ENCODE assay signal across 8 cellular contexts in genomic region chr1:154418062-154418897, GRCh38. TPM values are rescaled to one million over a fixed set of nuclear protein-coding genes. Genes with fewer than 3 reads are reported as not detected.
DNase-seq lines count a peak whose midpoint lies in the region; ATAC-seq and TF ChIP-seq lines count a peak whose summit lies in the region.

No MANE protein-coding gene starts in this region.

- in situ Hi-C loops in T47D (cut with HindIII; ENCODE audit: low pct_unique_long_range_greater_than_20kb, low sequenced_read_pairs) = no loop called here

- H3K27ac Mint-ChIP-seq in CD4-positive, alpha-beta T cell = peak overlapping the region; percentile 91
- H3K27ac Mint-ChIP-seq in naive thymus-derived CD4-positive, alpha-beta T cell = peak overlapping the region; percentile 62 to 97 (median 93)

- H3K9me3 ChIP-seq in CD4-positive, alpha-beta T cell (ENCODE audit: control insufficient read depth, low read length) = no peaks in the 10 kb centered on the region
- H3K9me3 ChIP-seq in naive thymus-derived CD4-positive, alpha-beta T cell (ENCODE audit: control insufficient read depth in 2 of 3, low read length in 3 of 3) = no peaks in the 10 kb centered on the region

- H3K9me3 Mint-ChIP-seq in CD4-positive, alpha-beta T cell = no peaks in the 10 kb centered on the region
- H3K9me3 Mint-ChIP-seq in naive thymus-derived CD4-positive, alpha-beta T cell = no peaks in the 10 kb centered on the region

- peak overlapping the region; percentile 74 for H3K4me3 Mint-ChIP-seq in CD4-positive, alpha-beta T cell
- H3K4me3 Mint-ChIP-seq in naive thymus-derived CD4-positive, alpha-beta T cell = peak overlapping the region in 9 of 10 donors; percentile 67 to 86 (median 78)

- no peak for TF ChIP-seq CTCF in CD4-positive, alpha-beta T cell (IDR thresholded peaks at IDR 0.05)

- POLR2A ChIA-PET in CD4-positive, alpha-beta T cell (lab: Charles Lee) = interaction anchor here (2.1 to 7.8 kb wide), 4 partner anchors 11 to 84 kb away, joined by 5 to 178 read pairs (median 21); partner anchors contain the start of gene IL6R
- POLR2A ChIA-PET in naive thymus-derived CD4-positive, alpha-beta T cell (lab: Charles Lee) = interaction anchor here (0.8 to 8.9 kb wide), 11 partner anchors 8 to 463 kb away, joined by 3 to 159 read pairs (median 6); partner anchors contain the start of gene IL6R

- peak; percentile 30 for ATAC-seq in CD4-positive, alpha-beta T cell (ENCODE audit: poor library complexity)
- no peak for ATAC-seq in naive thymus-derived CD4-positive, alpha-beta T cell
- ATAC-seq in HG02610 (IDR thresholded peaks at IDR 0.05; ENCODE audit: unreplicated experiment) (no peak), HG03039 (IDR thresholded peaks at IDR 0.05; ENCODE audit: unreplicated experiment) (no peak), HG03175 (IDR thresholded peaks at IDR 0.05; ENCODE audit: unreplicated experiment) (no peak)

- H3K4me1 ChIP-seq in naive thymus-derived CD4-positive, alpha-beta T cell (ENCODE audit: control insufficient read depth in 2 of 2, insufficient read depth in 2 of 2, low read length in 2 of 2) = peaks cover 0 to 78% of the 10 kb centered on the region in 2 donors

- H3K27ac ChIP-seq in CD4-positive, alpha-beta T cell (ENCODE audit: low read depth, low read length) = peak overlapping the region; percentile 69
- H3K27ac ChIP-seq in naive thymus-derived CD4-positive, alpha-beta T cell (ENCODE audit: low read depth, low read length) = peak overlapping the region; percentile 76

- H3K4me1 Mint-ChIP-seq in CD4-positive, alpha-beta T cell (ENCODE audit: low read depth) = peaks cover 90% of the 10 kb centered on the region
- peaks cover 33 to 99% (median 86%) of the 10 kb centered on the region in 7 donors for H3K4me1 Mint-ChIP-seq in naive thymus-derived CD4-positive, alpha-beta T cell

- peak in 4 of 10 experiments; percentile 27 to 38 (median 36) for DNase-seq in CD4-positive, alpha-beta T cell
- peak; percentile 14 for DNase-seq in NCI-H2227 treated with DMSO at 0.1 percent for 48 hours (lab: John Stamatoyannopoulos, UW)
- peak; percentile 61 to 84 for DNase-seq in T47D (ENCODE audit: low read depth in 1 of 2, low spot score in 1 of 2)
- DNase-seq in naive thymus-derived CD4-positive, alpha-beta T cell = no peak
- no peak for DNase-seq in DMS114 treated with DMSO at 0.1 percent for 48 hours (lab: John Stamatoyannopoulos, UW; ENCODE audit: unreplicated experiment)

- H3K4me3 ChIP-seq in naive thymus-derived CD4-positive, alpha-beta T cell (ENCODE audit: low read length) = peak overlapping the region; percentile 40

- H3K36me3 Mint-ChIP-seq in CD4-positive, alpha-beta T cell (ENCODE audit: low read depth) = peaks cover 59% of the 10 kb centered on the region
- peaks cover 0 to 28% (median 0%) of the 10 kb centered on the region in 5 donors for H3K36me3 Mint-ChIP-seq in naive thymus-derived CD4-positive, alpha-beta T cell

- CTCF ChIA-PET in CD4-positive, alpha-beta T cell (lab: Charles Lee) = interaction anchor here (1.7 kb wide), 1 partner anchor 13 kb away, joined by 6 read pairs; the partner anchor contains the start of gene IL6R
- CTCF ChIA-PET in naive thymus-derived CD4-positive, alpha-beta T cell (lab: Charles Lee) = interaction anchor here (1.7 to 2.6 kb wide), 2 partner anchors 10 to 22 kb away, joined by 10 to 14 read pairs; no protein-coding TSS in a partner anchor

- no peaks in the 10 kb centered on the region for H3K27me3 Mint-ChIP-seq in CD4-positive, alpha-beta T cell
- no peaks in the 10 kb centered on the region for H3K27me3 Mint-ChIP-seq in naive thymus-derived CD4-positive, alpha-beta T cell

- peaks cover 0 to 13% (median 6%) of the 10 kb centered on the region in 3 experiments for H3K36me3 ChIP-seq in naive thymus-derived CD4-positive, alpha-beta T cell (ENCODE audit: control insufficient read depth in 2 of 3, insufficient read depth in 3 of 3, low read length in 3 of 3)

- intact Hi-C loops in CD4-positive, alpha-beta T cell (cut with DNase I, micrococcal nuclease) = no loop called here
- intact Hi-C loops in naive thymus-derived CD4-positive, alpha-beta T cell (cut with micrococcal nuclease) = loop anchor here in 1 of 2 donors (2.0 kb wide), 1 partner anchor 21 kb away; no protein-coding TSS in a partner anchor

- no peaks in the 10 kb centered on the region for H3K27me3 ChIP-seq in CD4-positive, alpha-beta T cell (ENCODE audit: control insufficient read depth, insufficient read depth, low read length)
- H3K27me3 ChIP-seq in naive thymus-derived CD4-positive, alpha-beta T cell (ENCODE audit: control insufficient read depth in 2 of 2, insufficient read depth in 2 of 2, low read length in 2 of 2) = no peaks in the 10 kb centered on the region

RNA-seq across cellular contexts. Expression of gene IL6R, which starts 13.1 kb away (rescaled TPM):
- 10 to 100 TPM; 31.7 to 35.0 TPM for total RNA-seq in CD4-positive, alpha-beta T cell
- 10 to 100 TPM in 4 of 5 experiments, 1 to 10 TPM in 1; 5.2 to 91.6 (median 85.6) TPM for total RNA-seq in naive thymus-derived CD4-positive, alpha-beta T cell
- 10 to 100 TPM; 55.1 to 66.3 TPM for polyA plus RNA-seq in naive thymus-derived CD4-positive, alpha-beta T cell

Comparison
In these comparisons a context has a peak if more than half of its experiments do, and no peak if none do; other contexts are left out.
1. DNase-seq: peak in NCI-H2227 treated with DMSO at 0.1 percent for 48 hours (single experiment) and T47D (2 of 2); none in naive thymus-derived CD4-positive, alpha-beta T cell (0 of 9) and DMS114 treated with DMSO at 0.1 percent for 48 hours (single experiment).